In the genomic region with DNA sequence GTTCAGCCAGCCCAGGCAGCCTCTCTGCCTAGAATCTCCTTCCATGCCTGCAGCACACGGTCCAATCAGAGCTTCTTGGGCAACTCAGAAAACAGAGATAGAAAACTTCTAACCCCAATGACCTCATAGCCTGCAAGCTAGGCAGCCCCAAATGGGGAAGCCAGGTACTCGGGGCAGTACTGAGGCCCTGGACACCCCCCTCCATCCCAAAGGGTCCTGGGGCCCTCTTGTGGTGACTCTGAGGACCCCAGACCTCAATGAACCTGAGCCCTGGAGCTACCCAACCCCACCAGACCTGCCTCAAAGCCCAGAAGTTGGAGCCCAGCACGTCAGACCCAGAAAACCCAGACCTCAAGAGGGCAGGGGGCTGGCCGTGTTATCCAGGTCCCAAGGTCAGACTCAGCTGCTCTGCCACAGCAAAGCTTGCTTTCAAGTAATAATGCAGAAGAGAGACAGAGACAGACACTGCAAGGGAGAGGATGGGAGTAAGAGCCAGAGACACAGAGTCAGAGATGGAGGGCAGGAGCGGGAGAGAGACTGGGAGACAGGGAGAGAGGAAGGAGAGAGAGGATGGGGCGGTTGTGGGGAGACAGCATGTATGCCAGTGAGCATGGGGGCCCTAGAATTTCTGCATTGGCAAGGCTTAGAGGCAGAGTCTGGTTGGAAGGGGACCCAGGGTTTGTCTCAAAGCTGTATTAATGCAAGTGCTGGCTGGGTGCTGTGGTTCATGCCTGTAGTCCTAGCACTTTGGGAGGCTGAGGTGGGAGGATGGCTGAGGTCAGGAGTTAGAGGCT, we compare ENCODE assay signal across 13 cellular contexts. TPM values are rescaled to one million over a fixed set of nuclear protein-coding genes. Genes with fewer than 3 reads are reported as not detected.
A peak's percentile ranks its signal among the peaks of the same experiment; 100 is the strongest.
DNase-seq lines count a peak whose midpoint lies in the region; ATAC-seq and TF ChIP-seq lines count a peak whose summit lies in the region.
"Had no signal": no experiment of that assay in that cellular context is flagged by ENCODE, and none has a peak within 500 bp of the region (broad histone marks: within the 10 kb centered on the region; RNA-seq: fewer than 3 reads in every experiment).

No MANE protein-coding gene starts in this region.

- no peak for TF ChIP-seq CTCF in colonic mucosa (IDR thresholded peaks at IDR 0.05)

- H3K36me3 ChIP-seq in colonic mucosa, result no peaks in the 10 kb centered on the region
- H3K36me3 ChIP-seq: BE2C, left lung had no signal

- CTCF ChIA-PET in activated naive CD4-positive, alpha-beta T cell treated with anti-CD3 and anti-CD28 coated beads, Interleukin-2, amount 10 ng/mL, durations not matched to agents 7 days and 5 days (lab: Charles Lee), result interaction anchor here (0.7 to 1.8 kb wide), 5 partner anchors 14 to 206 kb away, joined by 3 to 6 read pairs (median 3); no protein-coding TSS in a partner anchor
- CTCF ChIA-PET in activated naive CD4-positive, alpha-beta T cell treated with anti-CD3 and anti-CD28 coated beads for 36 hours (lab: Charles Lee), result interaction anchor here (0.6 to 1.9 kb wide), 7 partner anchors 9 to 257 kb away, joined by 3 to 6 read pairs (median 3); a partner anchor contains a TSS

- no peaks in the 10 kb centered on the region for H3K27me3 ChIP-seq in colonic mucosa
- H3K27me3 ChIP-seq: BE2C, left lung had no signal

- H3K36me3 Mint-ChIP-seq in activated naive CD4-positive, alpha-beta T cell treated with anti-CD3 and anti-CD28 coated beads, Interleukin-2, amount 10 ng/mL, durations not matched to agents 7 days and 5 days, result no peaks in the 10 kb centered on the region
- H3K36me3 Mint-ChIP-seq in activated naive CD4-positive, alpha-beta T cell treated with anti-CD3 and anti-CD28 coated beads for 36 hours (ENCODE audit: low read depth), result no peaks in the 10 kb centered on the region

- no peaks in the 10 kb centered on the region for H3K9me3 Mint-ChIP-seq in activated naive CD4-positive, alpha-beta T cell treated with anti-CD3 and anti-CD28 coated beads, Interleukin-2, amount 10 ng/mL, durations not matched to agents 7 days and 5 days
- no peaks in the 10 kb centered on the region for H3K9me3 Mint-ChIP-seq in activated naive CD4-positive, alpha-beta T cell treated with anti-CD3 and anti-CD28 coated beads for 36 hours
- H3K9me3 Mint-ChIP-seq in stimulated activated naive CD8-positive, alpha-beta T cell treated with anti-CD3 and anti-CD28 coated beads, Interleukin-15, amount 100 ng/mL, for 72 hours, result no peaks in the 10 kb centered on the region
- H3K9me3 Mint-ChIP-seq: T-cell had no signal

- intact Hi-C loops in activated naive CD4-positive, alpha-beta T cell treated with anti-CD3 and anti-CD28 coated beads for 36 hours (cut with micrococcal nuclease), result no loop called here
- intact Hi-C loops in colonic mucosa (cut with DNase I), result no loop called here

- no peak overlapping the region for H3K4me3 ChIP-seq in colonic mucosa
- H3K4me3 ChIP-seq: left lung had no signal

- ATAC-seq in stimulated activated naive CD8-positive, alpha-beta T cell treated with anti-CD3 and anti-CD28 coated beads, Interleukin-15, amount 100 ng/mL, for 72 hours, result peak; percentile 57
- ATAC-seq: left lung had no signal

- H3K4me3 Mint-ChIP-seq in activated naive CD4-positive, alpha-beta T cell treated with anti-CD3 and anti-CD28 coated beads, Interleukin-2, amount 10 ng/mL, durations not matched to agents 7 days and 5 days, result no peak overlapping the region
- H3K4me3 Mint-ChIP-seq in activated naive CD4-positive, alpha-beta T cell treated with anti-CD3 and anti-CD28 coated beads for 36 hours, result no peak overlapping the region
- H3K4me3 Mint-ChIP-seq in stimulated activated naive CD8-positive, alpha-beta T cell treated with anti-CD3 and anti-CD28 coated beads, Interleukin-15, amount 100 ng/mL, for 72 hours, result no peak overlapping the region
- H3K4me3 Mint-ChIP-seq: T-cell had no signal

- H3K27ac ChIP-seq in colonic mucosa, result no peak overlapping the region
- H3K27ac ChIP-seq: left lung had no signal

- no peak overlapping the region for H3K27ac Mint-ChIP-seq in activated naive CD4-positive, alpha-beta T cell treated with anti-CD3 and anti-CD28 coated beads, Interleukin-2, amount 10 ng/mL, durations not matched to agents 7 days and 5 days
- no peak overlapping the region for H3K27ac Mint-ChIP-seq in activated naive CD4-positive, alpha-beta T cell treated with anti-CD3 and anti-CD28 coated beads for 36 hours
- H3K27ac Mint-ChIP-seq in stimulated activated naive CD8-positive, alpha-beta T cell treated with anti-CD3 and anti-CD28 coated beads, Interleukin-15, amount 100 ng/mL, for 72 hours, result peak overlapping the region; percentile 35 to 77

- H3K27me3 Mint-ChIP-seq in activated naive CD4-positive, alpha-beta T cell treated with anti-CD3 and anti-CD28 coated beads, Interleukin-2, amount 10 ng/mL, durations not matched to agents 7 days and 5 days, result peaks cover 27% of the 10 kb centered on the region
- H3K27me3 Mint-ChIP-seq in activated naive CD4-positive, alpha-beta T cell treated with anti-CD3 and anti-CD28 coated beads for 36 hours (ENCODE audit: low read depth), result no peaks in the 10 kb centered on the region
- no peaks in the 10 kb centered on the region for H3K27me3 Mint-ChIP-seq in stimulated activated naive CD8-positive, alpha-beta T cell treated with anti-CD3 and anti-CD28 coated beads, Interleukin-15, amount 100 ng/mL, for 72 hours
- H3K27me3 Mint-ChIP-seq: T-cell had no signal

- peaks cover 4% of the 10 kb centered on the region for H3K4me1 Mint-ChIP-seq in activated naive CD4-positive, alpha-beta T cell treated with anti-CD3 and anti-CD28 coated beads, Interleukin-2, amount 10 ng/mL, durations not matched to agents 7 days and 5 days
- no peaks in the 10 kb centered on the region for H3K4me1 Mint-ChIP-seq in activated naive CD4-positive, alpha-beta T cell treated with anti-CD3 and anti-CD28 coated beads for 36 hours (ENCODE audit: low read depth)
- no peaks in the 10 kb centered on the region for H3K4me1 Mint-ChIP-seq in stimulated activated naive CD8-positive, alpha-beta T cell treated with anti-CD3 and anti-CD28 coated beads, Interleukin-15, amount 100 ng/mL, for 72 hours

- H3K4me1 ChIP-seq in colonic mucosa, result no peaks in the 10 kb centered on the region
- H3K4me1 ChIP-seq: left lung had no signal

- no peaks in the 10 kb centered on the region for H3K9me3 ChIP-seq in colonic mucosa
- H3K9me3 ChIP-seq: BE2C, left lung had no signal

- DNase-seq in activated naive CD4-positive, alpha-beta T cell treated with anti-CD3 and anti-CD28 coated beads, Interleukin-2, amount 10 ng/mL, durations not matched to agents 7 days and 5 days, result peak; percentile 16
- no peak for DNase-seq in activated naive CD4-positive, alpha-beta T cell treated with anti-CD3 and anti-CD28 coated beads for 36 hours
- DNase-seq in NCI-H69 (lab: John Stamatoyannopoulos, UW) (peak; percentile 17), ecto neural progenitor cell (ENCODE audit: low spot score) (peak; percentile 49), colonic mucosa (no peak), NCI-H1694 (lab: John Stamatoyannopoulos, UW) (no peak)
- no peak for DNase-seq in stimulated activated naive CD8-positive, alpha-beta T cell treated with anti-CD3 and anti-CD28 coated beads, Interleukin-15, amount 100 ng/mL, for 72 hours
- no peak for DNase-seq in effector CD4-positive, alpha-beta T cell
- DNase-seq: BE2C, EL, occipital lobe had no signal

- H3K9ac ChIP-seq in colonic mucosa (ENCODE audit: low read depth in 2 of 2, low read length in 2 of 2), result no peak overlapping the region

RNA-seq across cellular contexts. Expression of a gene that starts 28.2 kb away (rescaled TPM):
- 10 to 100 TPM; 11.4 to 11.6 TPM for total RNA-seq in activated naive CD4-positive, alpha-beta T cell treated with anti-CD3 and anti-CD28 coated beads for 36 hours
- total RNA-seq in colonic mucosa, result 10 to 100 TPM; 11.2 to 20.7 TPM

Comparison
In these comparisons a context has a peak if more than half of its experiments do, and no peak if none do; other contexts are left out.
1. DNase-seq: peak in activated naive CD4-positive, alpha-beta T cell treated with anti-CD3 and anti-CD28 coated beads, Interleukin-2, amount 10 ng/mL, durations not matched to agents 7 days and 5 days (single experiment), NCI-H69 (single experiment) and ecto neural progenitor cell (single experiment); none in activated naive CD4-positive, alpha-beta T cell treated with anti-CD3 and anti-CD28 coated beads for 36 hours (single experiment), stimulated activated naive CD8-positive, alpha-beta T cell treated with anti-CD3 and anti-CD28 coated beads, Interleukin-15, amount 100 ng/mL, for 72 hours (0 of 2), colonic mucosa (single experiment), NCI-H1694 (single experiment) and effector CD4-positive, alpha-beta T cell (single experiment).
2. H3K27ac Mint-ChIP-seq: peak in stimulated activated naive CD8-positive, alpha-beta T cell treated with anti-CD3 and anti-CD28 coated beads, Interleukin-15, amount 100 ng/mL, for 72 hours (2 of 2); none in activated naive CD4-positive, alpha-beta T cell treated with anti-CD3 and anti-CD28 coated beads, Interleukin-2, amount 10 ng/mL, durations not matched to agents 7 days and 5 days (single experiment) and activated naive CD4-positive, alpha-beta T cell treated with anti-CD3 and anti-CD28 coated beads for 36 hours (single experiment).